In genomic region chr12:57111046-57111698, GRCh38 we compare ENCODE assay signal across 8 cellular contexts.
A peak's percentile ranks its signal among the peaks of the same experiment; 100 is the strongest.
DNase-seq lines count a peak whose midpoint lies in the region; ATAC-seq and TF ChIP-seq lines count a peak whose summit lies in the region.

A gene with protein sequence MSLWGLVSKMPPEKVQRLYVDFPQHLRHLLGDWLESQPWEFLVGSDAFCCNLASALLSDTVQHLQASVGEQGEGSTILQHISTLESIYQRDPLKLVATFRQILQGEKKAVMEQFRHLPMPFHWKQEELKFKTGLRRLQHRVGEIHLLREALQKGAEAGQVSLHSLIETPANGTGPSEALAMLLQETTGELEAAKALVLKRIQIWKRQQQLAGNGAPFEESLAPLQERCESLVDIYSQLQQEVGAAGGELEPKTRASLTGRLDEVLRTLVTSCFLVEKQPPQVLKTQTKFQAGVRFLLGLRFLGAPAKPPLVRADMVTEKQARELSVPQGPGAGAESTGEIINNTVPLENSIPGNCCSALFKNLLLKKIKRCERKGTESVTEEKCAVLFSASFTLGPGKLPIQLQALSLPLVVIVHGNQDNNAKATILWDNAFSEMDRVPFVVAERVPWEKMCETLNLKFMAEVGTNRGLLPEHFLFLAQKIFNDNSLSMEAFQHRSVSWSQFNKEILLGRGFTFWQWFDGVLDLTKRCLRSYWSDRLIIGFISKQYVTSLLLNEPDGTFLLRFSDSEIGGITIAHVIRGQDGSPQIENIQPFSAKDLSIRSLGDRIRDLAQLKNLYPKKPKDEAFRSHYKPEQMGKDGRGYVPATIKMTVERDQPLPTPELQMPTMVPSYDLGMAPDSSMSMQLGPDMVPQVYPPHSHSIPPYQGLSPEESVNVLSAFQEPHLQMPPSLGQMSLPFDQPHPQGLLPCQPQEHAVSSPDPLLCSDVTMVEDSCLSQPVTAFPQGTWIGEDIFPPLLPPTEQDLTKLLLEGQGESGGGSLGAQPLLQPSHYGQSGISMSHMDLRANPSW (minus strand): TSS chr12:57111362. CDS start chr12:57108278, 3,084 bp downstream.

- peaks cover 23% of the 10 kb centered on the region for H3K36me3 ChIP-seq in KOPT-K1 (ENCODE audit: insufficient read depth, low read length)
- peaks cover 11% of the 10 kb centered on the region for H3K36me3 ChIP-seq in brain microvascular endothelial cell (replicated peaks)

- no peak for TF ChIP-seq CTCF in brain microvascular endothelial cell (IDR thresholded peaks at IDR 0.05; ENCODE audit: low read depth, low read length, missing control alignments)

- in situ Hi-C loops in brain microvascular endothelial cell (cut with HindIII; ENCODE audit: low pct_ligation_motif_present, low sequenced_read_pairs): no loop called here

- DNase-seq in DMS153 treated with DMSO at 0.1 percent for 48 hours (lab: John Stamatoyannopoulos, UW; ENCODE audit: unreplicated experiment) (peak; percentile 54), UCSD-AML1 (lab: John Stamatoyannopoulos, UW; ENCODE audit: unreplicated experiment) (peak; percentile 81), brain microvascular endothelial cell (peak; percentile 90), iris pigment epithelial cell (ENCODE audit: low read depth) (peak; percentile 92), NCI-H1092 treated with DMSO at 0.1 percent for 48 hours (lab: John Stamatoyannopoulos, UW) (no peak)
- peak; percentile 64 to 77 (median 74) for DNase-seq in stimulated activated CD4-positive, alpha-beta T cell treated with anti-CD3 and anti-CD28 coated beads, Interleukin-12 subunit alpha, Interleukin-12 subunit beta, amount 100 ng/mL, for 48 hours (ENCODE audit: low read depth in 2 of 3, low spot score in 1 of 3)

- peak within 1 kb of the TSS; percentile 89 for H3K27ac ChIP-seq in KOPT-K1 (ENCODE audit: low read depth, low read length, poor library complexity, severe bottlenecking)
- peak within 1 kb of the TSS; percentile 86 for H3K27ac ChIP-seq in brain microvascular endothelial cell

- peak; percentile 59 for ATAC-seq in GM21529 (IDR thresholded peaks at IDR 0.05; ENCODE audit: unreplicated experiment)

- H3K4me3 ChIP-seq in brain microvascular endothelial cell (ENCODE audit: low read depth, low read length): peak within 1 kb of the TSS; percentile 74

- H3K27me3 ChIP-seq in brain microvascular endothelial cell (replicated peaks): no peaks in the 10 kb centered on the region

- H3K9me3 ChIP-seq in KOPT-K1 (ENCODE audit: insufficient read depth, low read length, poor library complexity, severe bottlenecking): no peaks in the 10 kb centered on the region
